Comparison of ENCODE assay signal across 23 cellular contexts in the genomic region with DNA sequence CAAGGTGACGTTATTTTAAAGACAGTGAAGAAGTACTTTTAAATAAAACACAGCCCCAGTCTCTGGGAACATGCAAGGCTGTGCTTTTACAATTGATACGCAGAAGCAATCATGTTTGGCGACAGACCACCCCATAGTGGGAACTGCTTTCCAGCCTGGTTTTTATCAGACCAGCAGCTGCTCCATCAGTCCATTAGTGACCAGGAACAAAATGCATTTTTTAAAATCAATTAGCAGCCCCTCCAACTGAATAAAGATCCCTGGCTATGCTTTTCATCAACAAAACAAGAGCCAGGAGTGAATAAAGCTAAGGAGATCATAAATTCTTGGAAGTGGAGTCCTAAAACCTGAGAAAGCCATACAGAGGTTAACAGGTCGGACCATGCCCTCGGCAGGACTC.
"Had no signal": no experiment of that assay in that cellular context is flagged by ENCODE, and none has a peak within 500 bp of the region (broad histone marks: within the 10 kb centered on the region; RNA-seq: fewer than 3 reads in every experiment).

No MANE protein-coding gene starts in this region.

- ATAC-seq: heart left ventricle, left lung, natural killer cell, sciatic nerve had no signal

- H3K27ac Mint-ChIP-seq: natural killer cell, progenitor cell of endocrine pancreas had no signal

- H3K27ac ChIP-seq: dorsolateral prefrontal cortex, heart left ventricle, hepatocyte, left lung, neutrophil, parathyroid adenoma, right atrium auricular region, stomach, thyroid gland, vagina had no signal

- H3K4me1 ChIP-seq: heart left ventricle, left lung, parathyroid adenoma, right atrium auricular region, stomach, thyroid gland, vagina had no signal

- H3K4me3 ChIP-seq: dorsolateral prefrontal cortex, heart left ventricle, hepatocyte, left lung, right atrium auricular region, smooth muscle cell, stomach, thyroid gland, vagina had no signal

- H3K27me3 ChIP-seq: heart left ventricle, hepatocyte, left lung, neutrophil, right atrium auricular region, stomach, thyroid gland, vagina had no signal

- H3K4me1 Mint-ChIP-seq: natural killer cell had no signal

- H3K36me3 ChIP-seq: heart left ventricle, left lung, neutrophil, right atrium auricular region, stomach, thyroid gland, vagina had no signal

- DNase-seq: dorsolateral prefrontal cortex; effector CD4-positive, alpha-beta T cell; heart left ventricle; kidney; left lung; natural killer cell; stimulated activated CD4-positive, alpha-beta T cell treated with anti-CD3 and anti-CD28 coated beads, Interleukin-12 subunit alpha, Interleukin-12 subunit beta, amount 100 ng/mL, for 4 hours; stimulated activated CD4-positive, alpha-beta T cell treated with anti-CD3 and anti-CD28 coated beads, Interleukin-1b, Interleukin-23, amount 100 ng/mL, for 48 hours; stimulated activated CD4-positive, alpha-beta T cell treated with anti-CD3 and anti-CD28 coated beads, Interleukin-4, amount 100 ng/mL, for 1 hour; stimulated activated CD8-positive, alpha-beta memory T cell treated with anti-CD3 and anti-CD28 coated beads, Interleukin-4, amount 100 ng/mL, for 48 hours; stimulated activated naive CD4-positive, alpha-beta T cell treated with Interleukin-2 at 50 U/mL for 16 hours; stomach; thyroid gland; trophoblast cell had no signal

- H3K4me3 Mint-ChIP-seq: natural killer cell, neural crest cell had no signal

- H3K9me3 ChIP-seq: heart left ventricle, left lung, neutrophil, right atrium auricular region, stomach, thyroid gland, vagina had no signal
